ENCODE assay signal across 8 cellular contexts in genomic region chr17:21214015-21214776, GRCh38. TPM values are rescaled to one million over a fixed set of nuclear protein-coding genes. Genes with fewer than 3 reads are reported as not detected.
DNase-seq lines count a peak whose midpoint lies in the region; FAIRE-seq and TF ChIP-seq lines count a peak whose summit lies in the region.

Gene TMEM11, minus strand, starts transcription at chr17:21214161. Its CDS starts 9 bp downstream, at chr17:21214152.

- H3K4me1 ChIP-seq in neutrophil (ENCODE audit: control insufficient read depth in 1 of 2, insufficient read depth in 1 of 2, low read depth in 1 of 2, low read length in 1 of 2) = peaks cover 69 to 76% of the 10 kb centered on the region in 2 experiments

- intact Hi-C loops in activated naive CD4-positive, alpha-beta T cell treated with anti-CD3 and anti-CD28 coated beads for 36 hours (cut with micrococcal nuclease) = loop anchor here (1.0 to 10.0 kb wide), 10 partner anchors 39 to 301 kb away; partner anchors contain the start of genes DHRS7B, MAP2K3, NATD1 and USP22

- H3K36me3 Mint-ChIP-seq in HFFc6 (ENCODE audit: low read depth) = peaks cover 7% of the 10 kb centered on the region; the same call in 1 of the 2 replicates
- H3K36me3 Mint-ChIP-seq in activated naive CD4-positive, alpha-beta T cell treated with anti-CD3 and anti-CD28 coated beads for 36 hours (ENCODE audit: low read depth) = peaks cover 13% of the 10 kb centered on the region

- peaks cover 66% of the 10 kb centered on the region for H3K4me1 Mint-ChIP-seq in HFFc6 (ENCODE audit: low read depth)
- peaks cover 65% of the 10 kb centered on the region for H3K4me1 Mint-ChIP-seq in activated naive CD4-positive, alpha-beta T cell treated with anti-CD3 and anti-CD28 coated beads for 36 hours (ENCODE audit: low read depth)

- no peaks in the 10 kb centered on the region for H3K27me3 ChIP-seq in GM06990 (replicated peaks; ENCODE audit: control insufficient read depth, insufficient read depth, low read length)
- H3K27me3 ChIP-seq in neutrophil = no peaks in the 10 kb centered on the region

- no peak for FAIRE-seq in frontal cortex (lab: Jason Lieb, UNC)

- TF ChIP-seq CTCF in GM06990 (IDR thresholded peaks at IDR 0.05; ENCODE audit: insufficient read depth, low read length, poor library complexity, severe bottlenecking) = no peak
- peak; percentile 43 for TF ChIP-seq CTCF in HFFc6 (IDR thresholded peaks at IDR 0.05)
- peak; percentile 60 for TF ChIP-seq CTCF in neutrophil (IDR thresholded peaks at IDR 0.05)
- TF ChIP-seq CTCF in subcutaneous adipose tissue (IDR thresholded peaks at IDR 0.05; ENCODE audit: low read depth) = no peak

- H3K4me3 ChIP-seq in GM06990 (replicated peaks; ENCODE audit: low read depth, low read length) (peak within 1 kb of the TSS; percentile 93), neutrophil (ENCODE audit: low read depth in 1 of 2, low read length in 1 of 2) (peak within 1 kb of the TSS; percentile 89 to 94)

- H3K27me3 Mint-ChIP-seq in HFFc6 (ENCODE audit: insufficient read depth) = no peaks in the 10 kb centered on the region; the same call in 1 of the 2 replicates
- no peaks in the 10 kb centered on the region for H3K27me3 Mint-ChIP-seq in activated naive CD4-positive, alpha-beta T cell treated with anti-CD3 and anti-CD28 coated beads for 36 hours (ENCODE audit: low read depth)

- H3K9me3 ChIP-seq in neutrophil = no peaks in the 10 kb centered on the region

- peaks cover 16% of the 10 kb centered on the region for H3K36me3 ChIP-seq in GM06990 (ENCODE audit: control insufficient read depth, insufficient read depth, low read length)
- H3K36me3 ChIP-seq in neutrophil = peaks cover 15% of the 10 kb centered on the region

- CTCF ChIA-PET in activated naive CD4-positive, alpha-beta T cell treated with anti-CD3 and anti-CD28 coated beads for 36 hours (lab: Charles Lee) = interaction anchor here (0.8 to 2.3 kb wide), 4 partner anchors 16 to 95 kb away, joined by 3 to 8 read pairs (median 6); no protein-coding TSS in a partner anchor

- peak within 1 kb of the TSS; percentile 88 for H3K27ac ChIP-seq in neutrophil

- H3K27ac Mint-ChIP-seq in HFFc6 = peak within 1 kb of the TSS; percentile 94
- H3K27ac Mint-ChIP-seq in activated naive CD4-positive, alpha-beta T cell treated with anti-CD3 and anti-CD28 coated beads for 36 hours = peak within 1 kb of the TSS; percentile 91

- peak; percentile 99 for DNase-seq in GM06990 (ENCODE audit: extremely low read depth, insufficient read length)
- DNase-seq in HFFc6 = peak; percentile 95
- DNase-seq in NAMALWA (ENCODE audit: low spot score) = peak; percentile 90
- peak; percentile 94 for DNase-seq in SK-N-DZ (ENCODE audit: low spot score)
- DNase-seq in activated naive CD4-positive, alpha-beta T cell treated with anti-CD3 and anti-CD28 coated beads for 36 hours = peak; percentile 95
- peak; percentile 99 for DNase-seq in frontal cortex (ENCODE audit: low spot score in 2 of 2)

- H3K4me3 Mint-ChIP-seq in HFFc6 = peak within 1 kb of the TSS; percentile 97
- peak within 1 kb of the TSS; percentile 91 for H3K4me3 Mint-ChIP-seq in activated naive CD4-positive, alpha-beta T cell treated with anti-CD3 and anti-CD28 coated beads for 36 hours

- H3K9me3 Mint-ChIP-seq in HFFc6 = no peaks in the 10 kb centered on the region
- H3K9me3 Mint-ChIP-seq in activated naive CD4-positive, alpha-beta T cell treated with anti-CD3 and anti-CD28 coated beads for 36 hours = no peaks in the 10 kb centered on the region

RNA-seq across cellular contexts. Expression of gene TMEM11, which starts in this region (rescaled TPM):
- total RNA-seq in HFFc6 (2021; fragmentation: NEBNext Ultra II Directional; extraction: Animal tissue kit (Norgen Biotek cat#: 25700)) = 10 to 100 TPM; 32.5 to 37.6 (median 33.9) TPM
- 23.7 and 26.7 TPM in 2 replicates for polyA plus RNA-seq in SK-N-DZ (2014; cell fraction: cytosol; rRNA removed)
- 11.8 and 12.8 TPM in 2 replicates for polyA plus RNA-seq in SK-N-DZ (2014; cell fraction: nucleus; rRNA removed)
- 10 to 100 TPM; 23.6 to 28.2 TPM for total RNA-seq in activated naive CD4-positive, alpha-beta T cell treated with anti-CD3 and anti-CD28 coated beads for 36 hours
- 11.0 TPM for total RNA-seq in frontal cortex
- 10 to 100 TPM; 22.0 to 30.1 (median 26.4) TPM for total RNA-seq in subcutaneous adipose tissue

Comparison
In these comparisons a context has a peak if more than half of its experiments do, and no peak if none do; other contexts are left out.
1. Peak in every context shown above with its lines: DNase-seq, H3K4me3 ChIP-seq and H3K27ac ChIP-seq.
2. CTCF ChIP-seq: peak in HFFc6 (single experiment) and neutrophil (single experiment); none in GM06990 (single experiment) and subcutaneous adipose tissue (single experiment).